Comparison of ENCODE assay signal across 24 cellular contexts in genomic region chr6:41358503-41358902, GRCh38. TPM values are rescaled to one million over a fixed set of nuclear protein-coding genes. Genes with fewer than 3 reads are reported as not detected.
DNase-seq lines count a peak whose midpoint lies in the region; ATAC-seq and TF ChIP-seq lines count a peak whose summit lies in the region.
"Had no signal": no experiment of that assay in that cellular context is flagged by ENCODE, and none has a peak within 500 bp of the region (broad histone marks: within the 10 kb centered on the region; RNA-seq: fewer than 3 reads in every experiment).

No MANE protein-coding gene starts in this region.

- TF ChIP-seq POLR2A in sigmoid colon (IDR thresholded peaks at IDR 0.05) = no peak

- no peaks in the 10 kb centered on the region for H3K4me1 ChIP-seq in sigmoid colon
- H3K4me1 ChIP-seq: BE2C had no signal

- intact Hi-C loops in cardiac septum (cut with DNase I) (no loop called here), left ventricle myocardium superior (cut with micrococcal nuclease) (no loop called here), sigmoid colon (cut with DNase I) (no loop called here)

- H3K9me3 ChIP-seq in sigmoid colon = peaks cover 0 to 14% (median 2%) of the 10 kb centered on the region in 4 donors
- H3K9me3 ChIP-seq: BE2C had no signal

- no peaks in the 10 kb centered on the region for H3K36me3 ChIP-seq in sigmoid colon
- H3K36me3 ChIP-seq: BE2C, BLaER1 had no signal

- no peak for TF ChIP-seq CTCF in sigmoid colon (IDR thresholded peaks at IDR 0.05)

- peaks cover 0 to 12% (median 4%) of the 10 kb centered on the region in 3 donors for H3K27me3 ChIP-seq in sigmoid colon
- H3K27me3 ChIP-seq: BLaER1 had no signal

- DNase-seq in cardiac septum (ENCODE audit: low spot score) (peak; percentile 22), left ventricle myocardium superior (no peak), islet precursor cell (peak; percentile 20), sigmoid colon (peak; percentile 34)
- no peak for DNase-seq in stimulated activated CD4-positive, alpha-beta T cell treated with anti-CD3 and anti-CD28 coated beads, Interleukin-2, amount 100 ng/mL, for 24 hours
- DNase-seq: 8988T; ACHN; BE2C; C1 segment of cervical spinal cord; CD4-positive, alpha-beta memory T cell; CD4-positive, CD25-positive, alpha-beta regulatory T cell; CD8-positive, alpha-beta memory T cell; COR-L47; DMS 273 treated with DMSO at 0.1 percent for 48 hours; DMS153; DMS53; DMS79 treated with DMSO at 0.1 percent for 48 hours; GF-D8 had no signal

- WGBS in sigmoid colon, 2 donors = 94 to 96% methylated on average over 7 of the region's 7 CpGs

- no peak for TF ChIP-seq EP300 in sigmoid colon (IDR thresholded peaks at IDR 0.05)

- H3K27ac ChIP-seq in sigmoid colon = no peak overlapping the region
- H3K27ac ChIP-seq: BLaER1 had no signal

- ATAC-seq in left ventricle myocardium superior = no peak
- ATAC-seq in HG03108 (IDR thresholded peaks at IDR 0.05; ENCODE audit: unreplicated experiment) = no peak
- no peak for ATAC-seq in HG02678 (IDR thresholded peaks at IDR 0.05; ENCODE audit: unreplicated experiment)

- no peak overlapping the region for H3K4me3 ChIP-seq in sigmoid colon
- H3K4me3 ChIP-seq: BLaER1 had no signal

RNA-seq across cellular contexts. Expression of gene NCR2, which starts 23.1 kb away (rescaled TPM):
- total RNA-seq in cardiac septum (not detected), left ventricle myocardium superior (not detected), sigmoid colon (not detected)
- polyA plus RNA-seq in sigmoid colon = under 1 TPM in 1 of 3 donors, not detected in 2; 0.20 TPM
- total RNA-seq: A673; CD4-positive, alpha-beta memory T cell; CD4-positive, CD25-positive, alpha-beta regulatory T cell; CD8-positive, alpha-beta memory T cell had no signal
- polyA plus RNA-seq: AG04450; CD14-positive monocyte; CD4-positive, alpha-beta memory T cell; CD4-positive, CD25-positive, alpha-beta regulatory T cell; CD8-positive, alpha-beta memory T cell had no signal

Comparison
In these comparisons a context has a peak if more than half of its experiments do, and no peak if none do; other contexts are left out.
1. DNase-seq: peak in cardiac septum (single experiment), islet precursor cell (single experiment) and sigmoid colon (single experiment); none in left ventricle myocardium superior (single experiment) and stimulated activated CD4-positive, alpha-beta T cell treated with anti-CD3 and anti-CD28 coated beads, Interleukin-2, amount 100 ng/mL, for 24 hours (0 of 2).